ENCODE assay signal across 7 cellular contexts in the genomic region with DNA sequence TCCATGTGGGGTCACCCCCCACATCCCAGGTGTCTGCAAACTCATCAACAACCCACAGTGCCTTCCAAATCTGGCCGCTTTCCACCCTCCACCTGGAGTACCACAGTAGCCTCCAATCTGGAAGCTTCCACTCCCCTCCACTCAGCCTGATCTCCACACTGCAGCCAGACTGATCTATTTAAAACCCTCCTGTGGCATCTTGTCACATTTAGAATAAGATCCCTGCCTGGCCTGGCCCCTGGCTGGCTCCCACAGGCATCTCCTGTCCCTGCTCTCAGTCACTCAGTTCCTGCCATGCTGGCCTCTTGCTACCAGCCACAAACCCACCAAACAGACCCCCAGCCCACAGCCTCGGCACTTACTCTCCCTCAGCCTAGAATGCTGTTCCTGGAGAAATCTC. TPM values are rescaled to one million over a fixed set of nuclear protein-coding genes. Genes with fewer than 3 reads are reported as not detected.
"Had no signal": no experiment of that assay in that cellular context is flagged by ENCODE, and none has a peak within 500 bp of the region (broad histone marks: within the 10 kb centered on the region; RNA-seq: fewer than 3 reads in every experiment).

No MANE protein-coding gene starts in this region.

RNA-seq across cellular contexts. Expression of a gene that starts 28.9 kb away (rescaled TPM):
- total RNA-seq: naive thymus-derived CD8-positive, alpha-beta T cell; posterior vena cava; prostate gland; smooth muscle cell; suprapubic skin; transverse colon; uterus had no signal
- polyA plus RNA-seq: naive thymus-derived CD8-positive, alpha-beta T cell; smooth muscle cell had no signal
